In genomic region chr13:64397699-64398098, GRCh38 we compare ENCODE assay signal across 22 cellular contexts.
DNase-seq lines count a peak whose midpoint lies in the region; ATAC-seq and TF ChIP-seq lines count a peak whose summit lies in the region.
"Had no signal": no experiment of that assay in that cellular context is flagged by ENCODE, and none has a peak within 500 bp of the region (broad histone marks: within the 10 kb centered on the region; RNA-seq: fewer than 3 reads in every experiment).

No MANE protein-coding gene starts in this region.

- no peaks in the 10 kb centered on the region for H3K27me3 ChIP-seq in DND-41 (ENCODE audit: insufficient read depth, low read length, poor library complexity)
- H3K27me3 ChIP-seq in endodermal cell (ENCODE audit: control insufficient read depth, insufficient read depth, low read length, poor library complexity, severe bottlenecking), result no peaks in the 10 kb centered on the region
- no peaks in the 10 kb centered on the region for H3K27me3 ChIP-seq in right atrium auricular region
- H3K27me3 ChIP-seq: gastrocnemius medialis, vagina had no signal

- H3K4me2 ChIP-seq in DND-41 (ENCODE audit: insufficient read depth, low read length), result peak overlapping the region; percentile 23; the same call in 1 of the 2 replicates

- H3K9me3 Mint-ChIP-seq in endodermal cell, result no peaks in the 10 kb centered on the region
- H3K9me3 Mint-ChIP-seq: brain; dendritic cell treated with granulocyte-macrophage colony-stimulating factor and Interleukin-4, amounts not matched to agents 40 ng/mL and 50 ng/mL, for 4 days had no signal

- H3K4me3 ChIP-seq in DND-41 (ENCODE audit: low read depth in 1 of 2, low read length in 2 of 2), result no peak overlapping the region
- H3K4me3 ChIP-seq in astrocyte of the spinal cord (ENCODE audit: low read depth, low read length), result no peak overlapping the region
- no peak overlapping the region for H3K4me3 ChIP-seq in endodermal cell (ENCODE audit: low read length)
- H3K4me3 ChIP-seq in right atrium auricular region, result no peak overlapping the region
- H3K4me3 ChIP-seq: gastrocnemius medialis, vagina had no signal

- H4K20me1 ChIP-seq in DND-41 (ENCODE audit: insufficient read depth, low read length), result no peaks in the 10 kb centered on the region

- H3K36me3 Mint-ChIP-seq in endodermal cell (ENCODE audit: low read depth), result no peaks in the 10 kb centered on the region
- H3K36me3 Mint-ChIP-seq: activated naive CD4-positive, alpha-beta T cell treated with anti-CD3 and anti-CD28 coated beads, Interleukin-2, amount 50 U/mL, for 72 hours; brain had no signal

- TF ChIP-seq CTCF in DND-41 (IDR thresholded peaks at IDR 0.05; ENCODE audit: borderline replicate concordance, extremely low read depth, low read length, poor library complexity, severe bottlenecking) (no peak), astrocyte of the spinal cord (IDR thresholded peaks at IDR 0.05; ENCODE audit: low read depth, low read length) (no peak), endodermal cell (conservative IDR thresholded peaks at IDR 0.05) (no peak), right atrium auricular region (IDR thresholded peaks at IDR 0.05) (no peak)

- H3K4me1 ChIP-seq in DND-41 (ENCODE audit: insufficient read depth, low read length) (no peaks in the 10 kb centered on the region), endodermal cell (ENCODE audit: control insufficient read depth, insufficient read depth, low read length) (no peaks in the 10 kb centered on the region), right atrium auricular region (no peaks in the 10 kb centered on the region)
- H3K4me1 ChIP-seq: gastrocnemius medialis, vagina had no signal

- H3K4me3 Mint-ChIP-seq in endodermal cell, result no peak overlapping the region
- H3K4me3 Mint-ChIP-seq: activated T-cell treated with anti-CD3 and anti-CD28 coated beads, Interleukin-2, amount 50 U/mL, for 72 hours; brain; dendritic cell treated with granulocyte-macrophage colony-stimulating factor and Interleukin-4, amounts not matched to agents 40 ng/mL and 50 ng/mL, for 4 days had no signal

- H3K27ac ChIP-seq in DND-41 (ENCODE audit: low read length), result no peak overlapping the region
- no peak overlapping the region for H3K27ac ChIP-seq in endodermal cell (ENCODE audit: low read depth, low read length)
- H3K27ac ChIP-seq in right atrium auricular region, result no peak overlapping the region
- H3K27ac ChIP-seq: gastrocnemius medialis, vagina had no signal

- in situ Hi-C loops in astrocyte of the spinal cord (cut with HindIII; ENCODE audit: low sequenced_read_pairs), result no loop called here

- H3K36me3 ChIP-seq in DND-41 (ENCODE audit: insufficient read depth, low read length), result no peaks in the 10 kb centered on the region
- no peaks in the 10 kb centered on the region for H3K36me3 ChIP-seq in endodermal cell (ENCODE audit: control insufficient read depth, insufficient read depth, low read length)
- H3K36me3 ChIP-seq in right atrium auricular region, result no peaks in the 10 kb centered on the region
- H3K36me3 ChIP-seq: gastrocnemius medialis, vagina had no signal

- DNase-seq in DND-41, result no peak
- peak; percentile 42 for DNase-seq in NCI-H69 (lab: John Stamatoyannopoulos, UW)
- DNase-seq in astrocyte of the spinal cord (ENCODE audit: low read depth, low spot score), result peak; percentile 13
- peak; percentile 15 for DNase-seq in pons (ENCODE audit: low spot score)
- no peak for DNase-seq in DMS79 (lab: John Stamatoyannopoulos, UW)
- no peak for DNase-seq in endodermal cell
- DNase-seq in posterior vena cava (ENCODE audit: low spot score), result no peak
- no peak for DNase-seq in right atrium auricular region (ENCODE audit: low spot score)
- DNase-seq: activated CD4-positive, CD25-positive, alpha-beta regulatory T cell treated with anti-CD3 and anti-CD28 coated beads, Interleukin-2, amount 50 U/mL, for 72 hours; activated T-cell treated with anti-CD3 and anti-CD28 coated beads, Interleukin-2, amount 50 U/mL, for 72 hours; gastrocnemius medialis; left colon; midbrain; NCI-H1417; NCI-H2171; NCI-H526 treated with DMSO at 0.1 percent for 48 hours; stimulated activated CD4-positive, alpha-beta T cell treated with anti-CD3 and anti-CD28 coated beads, Interleukin-12 subunit alpha, Interleukin-12 subunit beta, amount 100 ng/mL, for 4 hours had no signal

- H3K79me2 ChIP-seq in DND-41 (ENCODE audit: insufficient read depth, low read length), result no peaks in the 10 kb centered on the region

- no peak overlapping the region for H3K9ac ChIP-seq in DND-41 (ENCODE audit: low read depth, low read length)
- no peak overlapping the region for H3K9ac ChIP-seq in endodermal cell (ENCODE audit: extremely low read depth, low read length, poor library complexity, severe bottlenecking)

- intact Hi-C loops in posterior vena cava (cut with DNase I), result no loop called here

- H3K4me1 Mint-ChIP-seq in endodermal cell, result no peaks in the 10 kb centered on the region
- H3K4me1 Mint-ChIP-seq: brain had no signal

- WGBS in endodermal cell (ENCODE audit: insufficient coverage in 1 of 2, insufficient read length in 1 of 2), 2 experiments, result 87% methylated on average over 2 of the region's 2 CpGs; no CpG with 5 or more reads in 1 of the 2 experiments

- no peak overlapping the region for H2AFZ ChIP-seq in DND-41 (ENCODE audit: low read depth, low read length)

- H3K27ac Mint-ChIP-seq in endodermal cell, result no peak overlapping the region
- H3K27ac Mint-ChIP-seq: activated naive CD4-positive, alpha-beta T cell treated with anti-CD3 and anti-CD28 coated beads, Interleukin-2, amount 50 U/mL, for 72 hours; activated T-cell treated with anti-CD3 and anti-CD28 coated beads, Interleukin-2, amount 50 U/mL, for 72 hours; brain; dendritic cell treated with granulocyte-macrophage colony-stimulating factor and Interleukin-4, amounts not matched to agents 40 ng/mL and 50 ng/mL, for 4 days had no signal

- no peaks in the 10 kb centered on the region for H3K9me3 ChIP-seq in DND-41 (ENCODE audit: insufficient read depth, low read length, severe bottlenecking)
- H3K9me3 ChIP-seq in endodermal cell (ENCODE audit: control insufficient read depth, low read length), result no peaks in the 10 kb centered on the region
- no peaks in the 10 kb centered on the region for H3K9me3 ChIP-seq in right atrium auricular region
- H3K9me3 ChIP-seq: gastrocnemius medialis, vagina had no signal

- no peaks in the 10 kb centered on the region for H3K27me3 Mint-ChIP-seq in endodermal cell (ENCODE audit: insufficient read depth)
- H3K27me3 Mint-ChIP-seq: brain; dendritic cell treated with granulocyte-macrophage colony-stimulating factor and Interleukin-4, amounts not matched to agents 40 ng/mL and 50 ng/mL, for 4 days had no signal

- peak; percentile 47; the same call in 2 of the 3 replicates for ATAC-seq in DND-41 (ENCODE audit: insufficient read depth, low read depth)
- ATAC-seq: activated naive CD4-positive, alpha-beta T cell treated with anti-CD3 and anti-CD28 coated beads, Interleukin-2, amount 50 U/mL, for 72 hours; activated T-cell treated with anti-CD3 and anti-CD28 coated beads, Interleukin-2, amount 50 U/mL, for 72 hours; gastrocnemius medialis; left colon; Panc1 had no signal

Comparison
In these comparisons a context has a peak if more than half of its experiments do, and no peak if none do; other contexts are left out.
1. DNase-seq: peak in NCI-H69 (single experiment), astrocyte of the spinal cord (single experiment) and pons (single experiment); none in DND-41 (single experiment), DMS79 (single experiment), endodermal cell (single experiment), posterior vena cava (single experiment) and right atrium auricular region (single experiment).